In genomic region chr3:127749361-127749760, GRCh38 we compare ENCODE assay signal across 13 cellular contexts.
DNase-seq lines count a peak whose midpoint lies in the region; ATAC-seq and TF ChIP-seq lines count a peak whose summit lies in the region.
"Had no signal": no experiment of that assay in that cellular context is flagged by ENCODE, and none has a peak within 500 bp of the region (broad histone marks: within the 10 kb centered on the region; RNA-seq: fewer than 3 reads in every experiment).

No MANE protein-coding gene starts in this region.

- in situ Hi-C loops in GM23248 (cut with MboI), result no loop called here

- H3K9me2 ChIP-seq in GM23248 (ENCODE audit: insufficient read depth), result no peaks in the 10 kb centered on the region

- TF ChIP-seq POLR2A in esophagus squamous epithelium (IDR thresholded peaks at IDR 0.05), result no peak

- ATAC-seq in HG03565 (IDR thresholded peaks at IDR 0.05; ENCODE audit: unreplicated experiment) (no peak), HG02870 (IDR thresholded peaks at IDR 0.05; ENCODE audit: unreplicated experiment) (no peak)
- ATAC-seq: CD8-positive, alpha-beta T cell; esophagus mucosa had no signal

- H3K9ac ChIP-seq in GM23248 (peak overlapping the region; percentile 54; the same call in 1 of the 2 replicates), skeletal muscle satellite cell (ENCODE audit: low read depth, low read length) (peak overlapping the region; percentile 64)

- intact Hi-C loops in esophagus squamous epithelium (cut with DNase I), result no loop called here

- H3K27me3 ChIP-seq in GM23248 (replicated peaks; ENCODE audit: insufficient read depth) (no peaks in the 10 kb centered on the region), esophagus squamous epithelium (no peaks in the 10 kb centered on the region), skeletal muscle satellite cell (ENCODE audit: control insufficient read depth, insufficient read depth, low read length) (no peaks in the 10 kb centered on the region)

- 63 to 64% methylated on average over 3 of the region's 3 CpGs for WGBS in GM23248 (ENCODE audit: low coverage in 1 of 2, low lambda C conversion rate in 2 of 2, missing lambda C conversion rate in 2 of 2), 2 experiments
- WGBS in esophagus squamous epithelium, 2 donors, result 71 to 79% methylated on average over 3 of the region's 3 CpGs

- no peaks in the 10 kb centered on the region for H4K20me1 ChIP-seq in GM23248 (ENCODE audit: insufficient read depth)

- no peak overlapping the region for H2AFZ ChIP-seq in GM23248

- H3K79me2 ChIP-seq in GM23248 (ENCODE audit: insufficient read depth), result no peaks in the 10 kb centered on the region

- DNase-seq in GM23248, result peak; percentile 30
- no peak for DNase-seq in RWPE1 (ENCODE audit: low spot score)
- DNase-seq in esophagus squamous epithelium (lab: John Stamatoyannopoulos, UW), result no peak
- no peak for DNase-seq in NK-92 (lab: John Stamatoyannopoulos, UW; ENCODE audit: unreplicated experiment)
- no peak for DNase-seq in stimulated activated CD8-positive, alpha-beta memory T cell treated with anti-CD3 and anti-CD28 coated beads, Interleukin-4, amount 100 ng/mL, for 48 hours
- DNase-seq: activated CD4-positive, alpha-beta memory T cell treated with anti-CD3 and anti-CD28 coated beads for 36 hours; activated naive CD4-positive, alpha-beta T cell treated with anti-CD3 and anti-CD28 coated beads, Interleukin-2, amount 50 U/mL, for 16 hours; CD8-positive, alpha-beta T cell; midbrain had no signal

- H3K4me1 ChIP-seq in GM23248 (ENCODE audit: insufficient read depth) (peaks cover 46% of the 10 kb centered on the region), esophagus squamous epithelium (peaks cover 13 to 61% (median 31%) of the 10 kb centered on the region in 3 donors), skeletal muscle satellite cell (ENCODE audit: control insufficient read depth, insufficient read depth, low read length) (peaks cover 71% of the 10 kb centered on the region)

- H3F3A ChIP-seq in GM23248 (ENCODE audit: insufficient read depth), result peaks cover 60% of the 10 kb centered on the region

- H3K4me2 ChIP-seq in GM23248 (ENCODE audit: unreplicated experiment), result peak overlapping the region; percentile 37
- H3K4me2 ChIP-seq in skeletal muscle satellite cell (ENCODE audit: low read length), result no peak overlapping the region

- H3K27ac ChIP-seq in GM23248, result peak overlapping the region; percentile 77
- H3K27ac ChIP-seq in RWPE1, result peak overlapping the region; percentile 78
- peak overlapping the region in 3 of 4 donors; percentile 75 to 80 (median 78) for H3K27ac ChIP-seq in esophagus squamous epithelium

- POLR2A ChIA-PET in RWPE1 (lab: Yijun Ruan, JAX; ENCODE audit: low non-redundant PET), result no interaction called here

- CTCF ChIA-PET in RWPE1 (lab: Yijun Ruan, JAX), result interaction anchor here (0.7 kb wide), 1 partner anchor 33 kb away, joined by 3 read pairs; no protein-coding TSS in a partner anchor

- no peak overlapping the region for H3K4me3 ChIP-seq in GM23248
- no peak overlapping the region for H3K4me3 ChIP-seq in esophagus squamous epithelium
- H3K4me3 ChIP-seq in skeletal muscle satellite cell (ENCODE audit: low read length), result peak overlapping the region; percentile 22

- TF ChIP-seq CTCF in RWPE1 (conservative IDR thresholded peaks at IDR 0.05; ENCODE audit: low read depth), result no peak
- no peak for TF ChIP-seq CTCF in esophagus squamous epithelium (IDR thresholded peaks at IDR 0.05)

- H3K36me3 ChIP-seq in GM23248 (ENCODE audit: low read depth), result no peaks in the 10 kb centered on the region
- peaks cover 0 to 30% (median 0%) of the 10 kb centered on the region in 3 donors for H3K36me3 ChIP-seq in esophagus squamous epithelium
- peaks cover 4% of the 10 kb centered on the region for H3K36me3 ChIP-seq in skeletal muscle satellite cell (ENCODE audit: insufficient read depth, low read length)

- no peaks in the 10 kb centered on the region for H3K9me3 ChIP-seq in GM23248 (ENCODE audit: low read depth)
- H3K9me3 ChIP-seq in esophagus squamous epithelium, result no peaks in the 10 kb centered on the region
- no peaks in the 10 kb centered on the region for H3K9me3 ChIP-seq in skeletal muscle satellite cell (replicated peaks; ENCODE audit: low read length)
